8 cellular contexts compared by ENCODE assay signal in genomic region chr5:172714491-172715420, GRCh38. TPM values are rescaled to one million over a fixed set of nuclear protein-coding genes. Genes with fewer than 3 reads are reported as not detected.
DNase-seq lines count a peak whose midpoint lies in the region; ATAC-seq, FAIRE-seq and TF ChIP-seq lines count a peak whose summit lies in the region.

No MANE protein-coding gene starts in this region.

- no peaks in the 10 kb centered on the region for H3K4me1 Mint-ChIP-seq in activated naive CD8-positive, alpha-beta T cell treated with anti-CD3 and anti-CD28 coated beads, Interleukin-2, amount 50 U/mL, for 24 hours

- no peak overlapping the region for H3K27ac Mint-ChIP-seq in activated naive CD8-positive, alpha-beta T cell treated with anti-CD3 and anti-CD28 coated beads, Interleukin-2, amount 50 U/mL, for 24 hours

- intact Hi-C loops in cardiac septum (cut with DNase I) (loop anchor here (5.0 to 10.0 kb wide), 2 partner anchors 143 to 430 kb away; partner anchors contain the start of gene BNIP1), psoas muscle (cut with DNase I) (loop anchor here in 1 of 2 donors (5.0 kb wide), 1 partner anchor 53 kb away; no protein-coding TSS in a partner anchor)

- no peak for FAIRE-seq in urothelium cell line (lab: Jason Lieb, UNC)

- H3K27ac ChIP-seq in psoas muscle: peak overlapping the region; percentile 62

- peak; percentile 66 for ATAC-seq in GM19455 (IDR thresholded peaks at IDR 0.05; ENCODE audit: unreplicated experiment)
- peak; percentile 80 for ATAC-seq in activated naive CD8-positive, alpha-beta T cell treated with anti-CD3 and anti-CD28 coated beads, Interleukin-2, amount 50 U/mL, for 24 hours
- peak; percentile 66 to 80 (median 78) for ATAC-seq in psoas muscle

- no peak overlapping the region for H3K4me3 ChIP-seq in psoas muscle

- TF ChIP-seq RAD21 in Ishikawa (IDR thresholded peaks at IDR 0.05; ENCODE audit: low read depth): peak; percentile 57

- H3K27me3 ChIP-seq in psoas muscle (ENCODE audit: insufficient read depth in 3 of 3, low read length in 2 of 3): no peaks in the 10 kb centered on the region

- no peak overlapping the region for H3K4me3 Mint-ChIP-seq in activated naive CD8-positive, alpha-beta T cell treated with anti-CD3 and anti-CD28 coated beads, Interleukin-2, amount 50 U/mL, for 24 hours

- no peaks in the 10 kb centered on the region for H3K36me3 Mint-ChIP-seq in activated naive CD8-positive, alpha-beta T cell treated with anti-CD3 and anti-CD28 coated beads, Interleukin-2, amount 50 U/mL, for 24 hours (ENCODE audit: low read depth)

- no peaks in the 10 kb centered on the region for H3K36me3 ChIP-seq in psoas muscle (ENCODE audit: insufficient read depth in 1 of 2, low read depth in 1 of 2)

- H3K4me1 ChIP-seq in psoas muscle: no peaks in the 10 kb centered on the region

- DNase-seq in COLO668 (lab: John Stamatoyannopoulos, UW; ENCODE audit: unreplicated experiment) (peak; percentile 58), SKM-1 treated with dmso at 0.1 percent for 144 hours (lab: John Stamatoyannopoulos, UW; ENCODE audit: unreplicated experiment) (peak; percentile 54), cardiac septum (ENCODE audit: low spot score) (peak; percentile 91), psoas muscle (peak; percentile 81 to 86), urothelium cell line (ENCODE audit: low spot score) (peak; percentile 75)
- DNase-seq in activated naive CD8-positive, alpha-beta T cell treated with anti-CD3 and anti-CD28 coated beads, Interleukin-2, amount 50 U/mL, for 24 hours: peak; percentile 73

- WGBS in psoas muscle, 3 donors: 32 to 48% (median 39%) methylated on average over 15 of the region's 15 CpGs

- no peak for TF ChIP-seq EP300 in Ishikawa (IDR thresholded peaks at IDR 0.05; ENCODE audit: borderline replicate concordance)

- H3K9me3 ChIP-seq in psoas muscle: no peaks in the 10 kb centered on the region

- TF ChIP-seq CTCF in psoas muscle (IDR thresholded peaks at IDR 0.05): peak; percentile 76

- no peaks in the 10 kb centered on the region for H3K9me3 Mint-ChIP-seq in activated naive CD8-positive, alpha-beta T cell treated with anti-CD3 and anti-CD28 coated beads, Interleukin-2, amount 50 U/mL, for 24 hours

- H3K27me3 Mint-ChIP-seq in activated naive CD8-positive, alpha-beta T cell treated with anti-CD3 and anti-CD28 coated beads, Interleukin-2, amount 50 U/mL, for 24 hours: peaks cover 11% of the 10 kb centered on the region

TF ChIP-seq in Ishikawa, 13 proteins besides CTCF, POLR2A, EP300 and RAD21:
- no peak for TF ChIP-seq CREB1 (IDR thresholded peaks at IDR 0.05; ENCODE audit: low read depth)
- TF ChIP-seq ZBTB7A (IDR thresholded peaks at IDR 0.05; ENCODE audit: low read depth): 0 out of 2 replicates have a peak, but pooled peaks have one; percentile 13

RNA-seq across cellular contexts. Expression of gene DUSP1, which starts 56.2 kb away (rescaled TPM):
- total RNA-seq in cardiac septum (49.9 TPM), psoas muscle (100 to 1,000 TPM in 3 of 4 donors, 10 to 100 TPM in 1; 89.0 to 287 (median 164) TPM)
- polyA plus RNA-seq in psoas muscle: 100 to 1,000 TPM in 2 of 3 donors, 10 to 100 TPM in 1; 81.8 to 258 (median 141) TPM
